In genomic region chr10:48251525-48252353, GRCh38 we compare ENCODE assay signal across 10 cellular contexts. TPM values are rescaled to one million over a fixed set of nuclear protein-coding genes. Genes with fewer than 3 reads are reported as not detected.
DNase-seq lines count a peak whose midpoint lies in the region; ATAC-seq and TF ChIP-seq lines count a peak whose summit lies in the region.
"Had no signal": no experiment of that assay in that cellular context is flagged by ENCODE, and none has a peak within 500 bp of the region (broad histone marks: within the 10 kb centered on the region; RNA-seq: fewer than 3 reads in every experiment).

No MANE protein-coding gene starts in this region.

- H3K4me3 Mint-ChIP-seq in osteocyte (ENCODE audit: unreplicated experiment) (no peak overlapping the region), immature natural killer cell (no peak overlapping the region)
- H3K4me3 Mint-ChIP-seq: activated naive CD4-positive, alpha-beta T cell treated with anti-CD3 and anti-CD28 coated beads, Interleukin-2, amount 50 U/mL, for 24 hours had no signal

- H3K4me1 Mint-ChIP-seq in osteocyte (ENCODE audit: unreplicated experiment), result peaks cover 9% of the 10 kb centered on the region
- peaks cover 0 to 4% of the 10 kb centered on the region in 2 donors for H3K4me1 Mint-ChIP-seq in immature natural killer cell

- DNase-seq in NCI-H2081 treated with DMSO at 0.1 percent for 48 hours (lab: John Stamatoyannopoulos, UW) (peak; percentile 1), osteocyte (ENCODE audit: extremely low spot score, unreplicated experiment) (peak; percentile 57), upper lobe of left lung (no peak), T-helper 9 cell (no peak), immature natural killer cell (no peak)

- H3K4me3 ChIP-seq in duodenal mucosa (ENCODE audit: low read depth in 1 of 2, low read length in 2 of 2), result no peak overlapping the region
- no peak overlapping the region for H3K4me3 ChIP-seq in upper lobe of left lung

- H3K27me3 ChIP-seq in duodenal mucosa (ENCODE audit: control insufficient read depth in 1 of 2, insufficient read depth in 2 of 2, low read length in 2 of 2), result no peaks in the 10 kb centered on the region
- no peaks in the 10 kb centered on the region for H3K27me3 ChIP-seq in upper lobe of left lung

- TF ChIP-seq POLR2A in upper lobe of left lung (IDR thresholded peaks at IDR 0.05), result no peak
- TF ChIP-seq POLR2A in GM18505 (IDR thresholded peaks at IDR 0.05; ENCODE audit: borderline replicate concordance, extremely low read depth, insufficient read depth, insufficient read length), result no peak

- H3K9ac ChIP-seq in duodenal mucosa (ENCODE audit: low read depth in 1 of 2, low read length in 2 of 2), result no peak overlapping the region

- H3K27ac Mint-ChIP-seq in osteocyte (ENCODE audit: unreplicated experiment) (no peak overlapping the region), immature natural killer cell (no peak overlapping the region)
- H3K27ac Mint-ChIP-seq: activated naive CD4-positive, alpha-beta T cell treated with anti-CD3 and anti-CD28 coated beads, Interleukin-2, amount 50 U/mL, for 24 hours had no signal

- TF ChIP-seq EP300 in upper lobe of left lung (IDR thresholded peaks at IDR 0.05), result no peak

- H3K4me1 ChIP-seq in duodenal mucosa (ENCODE audit: control insufficient read depth in 1 of 2, insufficient read depth in 2 of 2, low read length in 2 of 2), result peaks cover 0 to 7% of the 10 kb centered on the region in 2 donors
- no peaks in the 10 kb centered on the region for H3K4me1 ChIP-seq in upper lobe of left lung

- WGBS in upper lobe of left lung, 2 donors, result 55 to 75% methylated on average over 6 to 13 of the region's 13 CpGs

- H3K36me3 ChIP-seq in duodenal mucosa (ENCODE audit: control insufficient read depth in 1 of 2, insufficient read depth in 2 of 2, low read length in 2 of 2) (no peaks in the 10 kb centered on the region), upper lobe of left lung (no peaks in the 10 kb centered on the region)

- H3K27ac ChIP-seq in duodenal mucosa (ENCODE audit: low read depth, low read length) (peak overlapping the region; percentile 6), upper lobe of left lung (no peak overlapping the region)

- H3K27me3 Mint-ChIP-seq in osteocyte (ENCODE audit: unreplicated experiment) (no peaks in the 10 kb centered on the region), immature natural killer cell (ENCODE audit: low read depth in 3 of 3) (peaks cover 2 to 4% (median 2%) of the 10 kb centered on the region in 3 donors)
- H3K27me3 Mint-ChIP-seq: activated naive CD4-positive, alpha-beta T cell treated with anti-CD3 and anti-CD28 coated beads, Interleukin-2, amount 50 U/mL, for 24 hours had no signal

- TF ChIP-seq CTCF in osteocyte (IDR thresholded peaks at IDR 0.05) (no peak), upper lobe of left lung (IDR thresholded peaks at IDR 0.05) (no peak)

- H3K9me3 Mint-ChIP-seq in osteocyte (ENCODE audit: unreplicated experiment) (no peaks in the 10 kb centered on the region), immature natural killer cell (peaks cover 0 to 3% (median 0%) of the 10 kb centered on the region in 6 donors)
- H3K9me3 Mint-ChIP-seq: activated naive CD4-positive, alpha-beta T cell treated with anti-CD3 and anti-CD28 coated beads, Interleukin-2, amount 50 U/mL, for 24 hours had no signal

- H3K36me3 Mint-ChIP-seq in osteocyte (ENCODE audit: unreplicated experiment) (no peaks in the 10 kb centered on the region), immature natural killer cell (no peaks in the 10 kb centered on the region)
- H3K36me3 Mint-ChIP-seq: activated naive CD4-positive, alpha-beta T cell treated with anti-CD3 and anti-CD28 coated beads, Interleukin-2, amount 50 U/mL, for 24 hours had no signal

- H3K9me3 ChIP-seq in duodenal mucosa (ENCODE audit: control insufficient read depth in 1 of 2, low read length in 2 of 2) (no peaks in the 10 kb centered on the region), upper lobe of left lung (no peaks in the 10 kb centered on the region)

- ATAC-seq in GM21786 (IDR thresholded peaks at IDR 0.05; ENCODE audit: unreplicated experiment) (peak; percentile 52), upper lobe of left lung (ENCODE audit: low FRiP score in 2 of 2) (no peak), GM18505 (IDR thresholded peaks at IDR 0.05; ENCODE audit: unreplicated experiment) (no peak)
- ATAC-seq: activated CD4-positive, CD25-positive, alpha-beta regulatory T cell treated with anti-CD3 and anti-CD28 coated beads, Interleukin-2, amount 50 U/mL, for 24 hours had no signal

RNA-seq across cellular contexts. Expression of gene FRMPD2, which starts 22.8 kb away (rescaled TPM):
- total RNA-seq in osteocyte, result not detected in 2 replicates
- 10 to 100 TPM in 2 of 6 donors, 1 to 10 TPM in 3, under 1 TPM in 1; 0.23 to 38.6 (median 5.6) TPM for total RNA-seq in upper lobe of left lung
- not detected for polyA plus RNA-seq in immature natural killer cell

RNA-seq across cellular contexts. Expression of gene MAPK8, which starts 54.7 kb away (rescaled TPM):
- total RNA-seq in osteocyte (57.1 and 57.9 TPM in 2 replicates), upper lobe of left lung (10 to 100 TPM; 33.6 to 61.6 (median 46.6) TPM)
- 10 to 100 TPM; 14.2 to 20.9 (median 19.5) TPM for polyA plus RNA-seq in immature natural killer cell

Comparison
In these comparisons a context has a peak if more than half of its experiments do, and no peak if none do; other contexts are left out.
1. DNase-seq: peak in NCI-H2081 treated with DMSO at 0.1 percent for 48 hours (single experiment) and osteocyte (single experiment); none in upper lobe of left lung (0 of 2), T-helper 9 cell (single experiment) and immature natural killer cell (0 of 3).